2 cellular contexts compared by ENCODE assay signal in genomic region chr9:34045903-34046302, GRCh38.
TF ChIP-seq lines count a peak whose summit lies in the region.

No MANE protein-coding gene starts in this region.

TF ChIP-seq in A549, 52 proteins besides CTCF, POLR2A, EP300 and RAD21:
- TF ChIP-seq TFCP2L1 (CRISPR knock-in tag; IDR thresholded peaks at IDR 0.05) (no peak), MAFK (IDR thresholded peaks at IDR 0.05; ENCODE audit: partially characterized antibody) (peak; percentile 69)

TF ChIP-seq in GM23338, 12 proteins besides CTCF, POLR2A, EP300 and RAD21:
- TF ChIP-seq, protein P1, sequence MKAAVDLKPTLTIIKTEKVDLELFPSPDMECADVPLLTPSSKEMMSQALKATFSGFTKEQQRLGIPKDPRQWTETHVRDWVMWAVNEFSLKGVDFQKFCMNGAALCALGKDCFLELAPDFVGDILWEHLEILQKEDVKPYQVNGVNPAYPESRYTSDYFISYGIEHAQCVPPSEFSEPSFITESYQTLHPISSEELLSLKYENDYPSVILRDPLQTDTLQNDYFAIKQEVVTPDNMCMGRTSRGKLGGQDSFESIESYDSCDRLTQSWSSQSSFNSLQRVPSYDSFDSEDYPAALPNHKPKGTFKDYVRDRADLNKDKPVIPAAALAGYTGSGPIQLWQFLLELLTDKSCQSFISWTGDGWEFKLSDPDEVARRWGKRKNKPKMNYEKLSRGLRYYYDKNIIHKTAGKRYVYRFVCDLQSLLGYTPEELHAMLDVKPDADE (IDR thresholded peaks at IDR 0.05) = no peak
- TF ChIP-seq CREB1 (CRISPR knock-in tag; IDR thresholded peaks at IDR 0.05; ENCODE audit: low read depth) = no peak
- TF ChIP-seq POLR2AphosphoS5 (IDR thresholded peaks at IDR 0.05; ENCODE audit: low read depth) = no peak
- TF ChIP-seq NANOG (IDR thresholded peaks at IDR 0.05; ENCODE audit: borderline replicate concordance) = no peak
- TF ChIP-seq EZH2phosphoT487 (IDR thresholded peaks at IDR 0.05; ENCODE audit: unreplicated experiment) = no peak
- no peak for TF ChIP-seq JUNB (IDR thresholded peaks at IDR 0.05; ENCODE audit: unreplicated experiment)
- no peak for TF ChIP-seq ZNF462 (CRISPR knock-in tag; IDR thresholded peaks at IDR 0.05)
- TF ChIP-seq ZNF331 (CRISPR knock-in tag; IDR thresholded peaks at IDR 0.05; ENCODE audit: low read depth) = no peak
- no peak for TF ChIP-seq ZNF114 (CRISPR knock-in tag; IDR thresholded peaks at IDR 0.05)
- TF ChIP-seq EZH2 (IDR thresholded peaks at IDR 0.05; ENCODE audit: low read depth, unreplicated experiment) = no peak
- TF ChIP-seq STAT1 (IDR thresholded peaks at IDR 0.05; ENCODE audit: unreplicated experiment) = no peak
